15 cellular contexts compared by ENCODE assay signal in genomic region chr2:115083216-115083615, GRCh38.
A peak's percentile ranks its signal among the peaks of the same experiment; 100 is the strongest.
DNase-seq lines count a peak whose midpoint lies in the region; ATAC-seq and TF ChIP-seq lines count a peak whose summit lies in the region.
"Had no signal": no experiment of that assay in that cellular context is flagged by ENCODE, and none has a peak within 500 bp of the region (broad histone marks: within the 10 kb centered on the region; RNA-seq: fewer than 3 reads in every experiment).

No MANE protein-coding gene starts in this region.

- no peaks in the 10 kb centered on the region for H3K27me3 ChIP-seq in PC-3 (ENCODE audit: low read length)

- no TSS peak for BruUV-seq in PC-3 (replicated peaks; lab: Mats Ljungman, UMichigan)

- H3K9ac ChIP-seq in PC-3 (ENCODE audit: low read length) = no peak overlapping the region

- no peaks in the 10 kb centered on the region for H3K9me3 Mint-ChIP-seq in mesothelial cell of epicardium
- peaks cover 9 to 24% of the 10 kb centered on the region in 2 donors for H3K9me3 Mint-ChIP-seq in effector memory CD8-positive, alpha-beta T cell
- H3K9me3 Mint-ChIP-seq: stimulated activated naive CD8-positive, alpha-beta T cell treated with anti-CD3 and anti-CD28 coated beads, Interleukin-15, amount 100 ng/mL, for 72 hours had no signal

- no peaks in the 10 kb centered on the region for H3K36me3 Mint-ChIP-seq in mesothelial cell of epicardium
- H3K36me3 Mint-ChIP-seq in effector memory CD8-positive, alpha-beta T cell (ENCODE audit: insufficient read depth) = no peaks in the 10 kb centered on the region

- no peaks in the 10 kb centered on the region for H3K27me3 Mint-ChIP-seq in mesothelial cell of epicardium (ENCODE audit: low read depth)
- no peaks in the 10 kb centered on the region for H3K27me3 Mint-ChIP-seq in effector memory CD8-positive, alpha-beta T cell
- H3K27me3 Mint-ChIP-seq: stimulated activated naive CD8-positive, alpha-beta T cell treated with anti-CD3 and anti-CD28 coated beads, Interleukin-15, amount 100 ng/mL, for 72 hours had no signal

- H3K36me3 ChIP-seq in PC-3 (ENCODE audit: low read depth, low read length) = no peaks in the 10 kb centered on the region
- H3K36me3 ChIP-seq: heart right ventricle had no signal

- POLR2A ChIA-PET in PC-3 (lab: Charles Lee; ENCODE audit: unreplicated experiment) = interaction anchor here (0.6 kb wide), 1 partner anchor 50 kb away, joined by 26 read pairs; no protein-coding TSS in a partner anchor

- H3K27ac Mint-ChIP-seq in mesothelial cell of epicardium = no peak overlapping the region
- no peak overlapping the region for H3K27ac Mint-ChIP-seq in effector memory CD8-positive, alpha-beta T cell
- H3K27ac Mint-ChIP-seq: stimulated activated naive CD8-positive, alpha-beta T cell treated with anti-CD3 and anti-CD28 coated beads, Interleukin-15, amount 100 ng/mL, for 72 hours had no signal

- H3K9me3 ChIP-seq in PC-3 (ENCODE audit: low read length) = no peaks in the 10 kb centered on the region

- no peaks in the 10 kb centered on the region for H3K4me1 ChIP-seq in PC-3 (ENCODE audit: insufficient read depth, low read length)
- H3K4me1 ChIP-seq: heart right ventricle had no signal

- no peaks in the 10 kb centered on the region for H3K9me2 ChIP-seq in PC-3 (replicated peaks; ENCODE audit: low read length)

- H3F3A ChIP-seq in PC-3 (ENCODE audit: low read length, unreplicated experiment) = no peaks in the 10 kb centered on the region

- no peak overlapping the region for H3K27ac ChIP-seq in PC-3 (ENCODE audit: low read length)
- H3K27ac ChIP-seq: heart right ventricle had no signal

- ATAC-seq in PC-3 (peak; percentile 55), HG03135 (IDR thresholded peaks at IDR 0.05; ENCODE audit: unreplicated experiment) (no peak)
- no peak for ATAC-seq in effector memory CD8-positive, alpha-beta T cell (replicated peaks)
- ATAC-seq: heart right ventricle; stimulated activated naive CD8-positive, alpha-beta T cell treated with anti-CD3 and anti-CD28 coated beads, Interleukin-15, amount 100 ng/mL, for 72 hours had no signal

- intact Hi-C loops in PC-3 (cut with micrococcal nuclease) = no loop called here

- CTCF ChIA-PET in PC-3 (lab: Charles Lee) = no interaction called here

- no peak overlapping the region for H3K4me3 Mint-ChIP-seq in mesothelial cell of epicardium
- no peak overlapping the region for H3K4me3 Mint-ChIP-seq in effector memory CD8-positive, alpha-beta T cell
- H3K4me3 Mint-ChIP-seq: stimulated activated naive CD8-positive, alpha-beta T cell treated with anti-CD3 and anti-CD28 coated beads, Interleukin-15, amount 100 ng/mL, for 72 hours had no signal

- H3K4me2 ChIP-seq in PC-3 (ENCODE audit: low read length) = no peak overlapping the region

- DNase-seq in DMS 273 treated with DMSO at 0.1 percent for 48 hours (lab: John Stamatoyannopoulos, UW) (peak; percentile 89), HT1080 (ENCODE audit: low read depth) (peak; percentile 20), PC-3 (peak; percentile 33), inferior parietal cortex (ENCODE audit: extremely low spot score) (peak; percentile 76), amniotic stem cell (lab: John Stamatoyannopoulos, UW) (no peak), mesothelial cell of epicardium (ENCODE audit: low spot score in 2 of 2, unreplicated experiment in 2 of 2) (no peak)
- DNase-seq in effector memory CD8-positive, alpha-beta T cell = no peak
- DNase-seq: activated CD8-positive, alpha-beta memory T cell treated with anti-CD3 and anti-CD28 coated beads for 24 hours; activated effector memory CD4-positive, alpha-beta T cell treated with Interleukin-2 at 50 U/mL for 16 hours; dermis blood vessel endothelial cell; heart right ventricle; left colon; NCI-H1930; stimulated activated naive CD8-positive, alpha-beta T cell treated with anti-CD3 and anti-CD28 coated beads, Interleukin-15, amount 100 ng/mL, for 72 hours had no signal

- TF ChIP-seq CTCF in PC-3 (conservative IDR thresholded peaks at IDR 0.05; ENCODE audit: low read depth, low read length) (peak; percentile 39; the same call in 1 of the 2 replicates), mesothelial cell of epicardium (IDR thresholded peaks at IDR 0.05; ENCODE audit: unreplicated experiment) (no peak)

- peaks cover 5% of the 10 kb centered on the region for H3K4me1 Mint-ChIP-seq in mesothelial cell of epicardium
- no peaks in the 10 kb centered on the region for H3K4me1 Mint-ChIP-seq in effector memory CD8-positive, alpha-beta T cell (ENCODE audit: low read depth in 2 of 2)
- H3K4me1 Mint-ChIP-seq: stimulated activated naive CD8-positive, alpha-beta T cell treated with anti-CD3 and anti-CD28 coated beads, Interleukin-15, amount 100 ng/mL, for 72 hours had no signal

- no peaks in the 10 kb centered on the region for H4K20me1 ChIP-seq in PC-3 (ENCODE audit: low read length)

- no peak overlapping the region for H2AFZ ChIP-seq in PC-3 (ENCODE audit: low read length)

- H3K4me3 ChIP-seq in PC-3 (ENCODE audit: low read length) = no peak overlapping the region
- H3K4me3 ChIP-seq: heart right ventricle had no signal

- H3K79me2 ChIP-seq in PC-3 (ENCODE audit: low read length) = no peaks in the 10 kb centered on the region

Comparison
In these comparisons a context has a peak if more than half of its experiments do, and no peak if none do; other contexts are left out.
1. DNase-seq: peak in DMS 273 treated with DMSO at 0.1 percent for 48 hours (single experiment), HT1080 (single experiment), PC-3 (single experiment) and inferior parietal cortex (single experiment); none in amniotic stem cell (single experiment), mesothelial cell of epicardium (0 of 2) and effector memory CD8-positive, alpha-beta T cell (0 of 3).